In the genomic region with DNA sequence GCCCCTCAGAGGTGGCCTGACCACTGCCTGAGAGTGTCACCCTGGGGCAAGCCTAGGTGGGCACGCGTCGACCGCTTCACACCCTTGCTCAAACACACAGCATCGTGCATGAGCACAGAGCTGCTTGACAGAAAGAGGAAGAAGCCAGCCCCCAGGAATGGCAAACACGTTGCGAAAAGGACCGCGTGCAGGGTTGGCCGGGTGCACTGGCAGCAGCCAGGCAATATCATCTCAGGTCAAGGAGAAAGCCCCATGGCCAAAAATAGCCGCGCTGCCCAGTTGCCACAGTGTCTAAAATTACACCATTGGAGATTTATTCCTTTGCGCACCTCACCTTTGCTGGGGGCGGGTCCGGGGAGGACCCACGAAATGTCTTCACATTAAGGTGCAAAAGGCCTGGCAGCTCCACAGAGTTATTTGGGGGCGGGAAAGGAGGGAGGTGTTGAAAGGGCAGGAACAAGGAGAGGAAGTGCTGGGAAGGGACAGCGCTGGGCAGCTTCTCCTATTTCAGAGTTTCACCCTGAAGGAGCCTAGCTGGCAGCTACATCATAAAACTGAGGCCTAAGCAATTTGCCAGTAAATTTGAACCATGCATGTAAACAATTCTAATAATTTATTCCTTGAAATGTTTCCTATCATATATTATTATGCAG, we compare ENCODE assay signal across 15 cellular contexts. TPM values are rescaled to one million over a fixed set of nuclear protein-coding genes. Genes with fewer than 3 reads are reported as not detected.
DNase-seq lines count a peak whose midpoint lies in the region; ATAC-seq, FAIRE-seq and TF ChIP-seq lines count a peak whose summit lies in the region.
"Had no signal": no experiment of that assay in that cellular context is flagged by ENCODE, and none has a peak within 500 bp of the region (broad histone marks: within the 10 kb centered on the region; RNA-seq: fewer than 3 reads in every experiment).

No MANE protein-coding gene starts in this region.

- peak overlapping the region; percentile 83 for H3K27ac Mint-ChIP-seq in HFFc6
- H3K27ac Mint-ChIP-seq: T-helper 17 cell had no signal

- no peaks in the 10 kb centered on the region for H3K9me3 ChIP-seq in kidney (ENCODE audit: control insufficient read depth in 1 of 2, low read length in 2 of 2)
- H3K9me3 ChIP-seq: stomach had no signal

- H3K4me1 Mint-ChIP-seq in HFFc6 (ENCODE audit: low read depth) = peaks cover 50% of the 10 kb centered on the region
- H3K4me1 Mint-ChIP-seq: T-helper 17 cell had no signal

- no peaks in the 10 kb centered on the region for H3K9me3 Mint-ChIP-seq in HFFc6

- H3K4me1 ChIP-seq in kidney (ENCODE audit: control insufficient read depth in 1 of 2, insufficient read depth in 1 of 2, low read depth in 1 of 2, low read length in 2 of 2) = peaks cover 3 to 8% of the 10 kb centered on the region in 2 donors
- H3K4me1 ChIP-seq: stomach had no signal

- DNase-seq in HFFc6 (no peak), SKM-1 (lab: John Stamatoyannopoulos, UW; ENCODE audit: unreplicated experiment) (peak; percentile 71), kidney (peak; percentile 72), sciatic nerve (ENCODE audit: low spot score) (no peak), GM12891 (ENCODE audit: insufficient read length, low spot score) (no peak), A172 (ENCODE audit: low spot score) (no peak), NCI-H187 (lab: John Stamatoyannopoulos, UW) (no peak), NCI-H2029 (lab: John Stamatoyannopoulos, UW) (no peak)
- DNase-seq: activated CD4-positive, CD25-positive, alpha-beta regulatory T cell; central memory CD4-positive, alpha-beta T cell; NCI-H1694 treated with DMSO at 0.1 percent for 48 hours; NCI-H446 treated with DMSO at 0.1 percent for 48 hours; stomach; T-helper 17 cell had no signal

- peaks cover 51% of the 10 kb centered on the region for H3K36me3 Mint-ChIP-seq in HFFc6 (ENCODE audit: low read depth)

- no peak overlapping the region for H3K9ac ChIP-seq in kidney (ENCODE audit: low read length in 2 of 2)

- H3K36me3 ChIP-seq in kidney (ENCODE audit: control insufficient read depth in 1 of 2, insufficient read depth in 2 of 2, low read length in 2 of 2) = peaks cover 8 to 24% of the 10 kb centered on the region in 2 donors

- ATAC-seq in sciatic nerve = peak; percentile 13
- ATAC-seq: T-helper 17 cell had no signal

- FAIRE-seq in kidney (lab: Jason Lieb, UNC) (no peak), GM12891 (lab: Jason Lieb, UNC) (no peak)

- no peak overlapping the region for H3K4me3 ChIP-seq in kidney (ENCODE audit: low read length in 2 of 2)
- H3K4me3 ChIP-seq: stomach had no signal

- peak overlapping the region; percentile 82; the same call in 1 of the 2 replicates for H3K4me3 Mint-ChIP-seq in HFFc6
- H3K4me3 Mint-ChIP-seq: T-helper 17 cell had no signal

- intact Hi-C loops in kidney (cut with DNase I) (no loop called here), sciatic nerve (cut with DNase I) (no loop called here)

- H3K27me3 Mint-ChIP-seq in HFFc6 (ENCODE audit: insufficient read depth) = no peaks in the 10 kb centered on the region; the same call in 1 of the 2 replicates
- H3K27me3 Mint-ChIP-seq: T-helper 17 cell had no signal

- TF ChIP-seq CTCF in HFFc6 (IDR thresholded peaks at IDR 0.05) (no peak), kidney (IDR thresholded peaks at IDR 0.05; ENCODE audit: borderline replicate concordance, extremely low read depth, insufficient read depth) (no peak)

- H3K27ac ChIP-seq in kidney (ENCODE audit: low read depth in 2 of 2, low read length in 2 of 2) = peak overlapping the region; percentile 20 to 77
- H3K27ac ChIP-seq: RWPE1, stomach had no signal

- TF ChIP-seq POLR2A in GM12891 (IDR thresholded peaks at IDR 0.05; ENCODE audit: low read depth, low read length) = no peak

TF ChIP-seq in GM12891, 5 proteins besides CTCF, POLR2A, EP300 and RAD21:
- TF ChIP-seq SPI1 (IDR thresholded peaks at IDR 0.05; ENCODE audit: low read depth, low read length) = no peak
- no peak for TF ChIP-seq POU2F2 (IDR thresholded peaks at IDR 0.05; ENCODE audit: low read depth, low read length)
- no peak for TF ChIP-seq TAF1 (IDR thresholded peaks at IDR 0.05; ENCODE audit: low read depth, low read length)
- TF ChIP-seq PAX5 (IDR thresholded peaks at IDR 0.05; ENCODE audit: insufficient read depth, low read length, severe bottlenecking) = no peak
- TF ChIP-seq POLR2AphosphoS5 (IDR thresholded peaks at IDR 0.05; ENCODE audit: low read depth, low read length) = no peak

RNA-seq across cellular contexts. Expression of a gene that starts 44.7 kb away (rescaled TPM):
- total RNA-seq in HFFc6 (2021; fragmentation: NEBNext Ultra II Directional; extraction: Animal tissue kit (Norgen Biotek cat#: 25700)) = 100 to 1,000 TPM; 120 to 168 (median 142) TPM
- total RNA-seq in kidney = 191 TPM
- polyA plus RNA-seq in kidney (ENCODE audit: insufficient read depth, low read depth, low replicate concordance) = 42.5 TPM
- 242 TPM for total RNA-seq in sciatic nerve
- 14.7 TPM for polyA plus RNA-seq in GM12891 (2012; ENCODE audit: low read depth, missing spikeins)
- 9.2 and 16.2 TPM in 2 replicates for total RNA-seq in A172 (2014; rRNA removed; shearing (Covaris generic))
- total RNA-seq: T-helper 17 cell had no signal

Comparison
In these comparisons a context has a peak if more than half of its experiments do, and no peak if none do; other contexts are left out.
1. DNase-seq: peak in SKM-1 (single experiment) and kidney (single experiment); none in HFFc6 (single experiment), sciatic nerve (single experiment), GM12891 (single experiment), A172 (single experiment), NCI-H187 (0 of 2) and NCI-H2029 (single experiment).